In the genomic region with DNA sequence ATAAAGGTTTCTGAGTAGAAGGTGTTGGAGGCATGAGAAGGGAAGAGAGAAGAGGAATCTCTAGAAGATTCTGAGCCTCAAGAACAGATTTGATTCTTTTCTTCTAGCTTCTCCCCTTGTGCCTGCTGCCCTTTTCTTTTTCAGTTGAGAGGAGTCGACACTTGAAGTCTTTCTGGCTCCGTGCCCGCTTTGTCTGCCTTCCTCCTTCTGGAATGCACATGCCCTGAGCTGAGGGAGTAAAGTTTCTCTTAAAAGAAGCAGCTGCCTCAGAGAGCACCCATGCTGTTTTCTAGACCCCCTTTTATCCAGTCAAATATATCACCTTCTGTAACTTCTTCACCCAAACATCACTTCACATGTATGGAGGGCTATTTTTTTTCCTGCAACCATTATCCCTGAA, we compare ENCODE assay signal across 13 cellular contexts. TPM values are rescaled to one million over a fixed set of nuclear protein-coding genes. Genes with fewer than 3 reads are reported as not detected.
DNase-seq lines count a peak whose midpoint lies in the region; ATAC-seq, FAIRE-seq and TF ChIP-seq lines count a peak whose summit lies in the region.
"Had no signal": no experiment of that assay in that cellular context is flagged by ENCODE, and none has a peak within 500 bp of the region (broad histone marks: within the 10 kb centered on the region; RNA-seq: fewer than 3 reads in every experiment).

No MANE protein-coding gene starts in this region.

- ATAC-seq in naive thymus-derived CD8-positive, alpha-beta T cell = no peak
- ATAC-seq: gastrocnemius medialis had no signal

- no peaks in the 10 kb centered on the region for H3K4me1 Mint-ChIP-seq in naive thymus-derived CD8-positive, alpha-beta T cell

- H3K9me3 Mint-ChIP-seq in naive thymus-derived CD8-positive, alpha-beta T cell = no peaks in the 10 kb centered on the region

- H3K4me3 Mint-ChIP-seq in naive thymus-derived CD8-positive, alpha-beta T cell = no peak overlapping the region

- DNase-seq in EL = peak; percentile 71
- peak; percentile 68 for DNase-seq in NCI-H69 (lab: John Stamatoyannopoulos, UW)
- peak; percentile 47 for DNase-seq in fibroblast of gingiva (ENCODE audit: low read depth)
- DNase-seq in pons (ENCODE audit: low spot score) = peak; percentile 78
- DNase-seq in stimulated activated CD4-positive, alpha-beta T cell treated with anti-CD3 and anti-CD28 coated beads, Interleukin-2, amount 100 ng/mL, for 24 hours = no peak
- no peak for DNase-seq in NCI-H128 (lab: John Stamatoyannopoulos, UW; ENCODE audit: unreplicated experiment)
- DNase-seq in GM12892 (ENCODE audit: insufficient read length) = no peak
- DNase-seq in naive thymus-derived CD8-positive, alpha-beta T cell = no peak
- DNase-seq: activated CD8-positive, alpha-beta memory T cell treated with anti-CD3 and anti-CD28 coated beads, Interleukin-2, amount 50 U/mL, for 48 hours; DND-41 had no signal

- FAIRE-seq in GM12892 (lab: Jason Lieb, UNC) = no peak
- FAIRE-seq: H54 had no signal

- POLR2A ChIA-PET in naive thymus-derived CD8-positive, alpha-beta T cell (lab: Charles Lee) = no interaction called here

- peak overlapping the region in 1 of 10 donors; percentile 17 for H3K27ac Mint-ChIP-seq in naive thymus-derived CD8-positive, alpha-beta T cell

- no peak for TF ChIP-seq POLR2A in GM12892 (IDR thresholded peaks at IDR 0.05; ENCODE audit: low read depth, low read length)

- peaks cover 7 to 30% (median 19%) of the 10 kb centered on the region in 5 donors for H3K27me3 Mint-ChIP-seq in naive thymus-derived CD8-positive, alpha-beta T cell

- no peaks in the 10 kb centered on the region for H3K36me3 Mint-ChIP-seq in naive thymus-derived CD8-positive, alpha-beta T cell

RNA-seq across cellular contexts. Expression of a gene that starts 13.7 kb away (rescaled TPM):
- not detected for polyA plus RNA-seq in GM12892 (2012; ENCODE audit: missing spikeins)
- not detected for total RNA-seq in naive thymus-derived CD8-positive, alpha-beta T cell
- not detected for polyA plus RNA-seq in naive thymus-derived CD8-positive, alpha-beta T cell
- total RNA-seq: gastrocnemius medialis, NCI-H460 had no signal

RNA-seq across cellular contexts. Expression of a gene that starts 17.8 kb away (rescaled TPM):
- polyA plus RNA-seq in GM12892 (2012; ENCODE audit: missing spikeins) = 1.4 TPM
- total RNA-seq in naive thymus-derived CD8-positive, alpha-beta T cell = 1 to 10 TPM; 5.5 to 5.6 TPM
- polyA plus RNA-seq in naive thymus-derived CD8-positive, alpha-beta T cell = 1 to 10 TPM; 1.2 to 1.6 (median 1.2) TPM

RNA-seq across cellular contexts. Expression of a gene that starts 32.1 kb away (rescaled TPM):
- polyA plus RNA-seq in GM12892 (2012; ENCODE audit: missing spikeins) = 28.6 TPM
- total RNA-seq in naive thymus-derived CD8-positive, alpha-beta T cell = 10 to 100 TPM; 61.3 to 64.1 TPM
- polyA plus RNA-seq in naive thymus-derived CD8-positive, alpha-beta T cell = 10 to 100 TPM; 26.6 to 44.9 (median 30.9) TPM

RNA-seq across cellular contexts. Expression of a gene that starts 32.3 kb away (rescaled TPM):
- 27.2 TPM for polyA plus RNA-seq in GM12892 (2012; ENCODE audit: missing spikeins)
- 10 to 100 TPM; 38.8 to 43.5 TPM for total RNA-seq in naive thymus-derived CD8-positive, alpha-beta T cell
- 10 to 100 TPM; 10.3 to 15.8 (median 11.2) TPM for polyA plus RNA-seq in naive thymus-derived CD8-positive, alpha-beta T cell

RNA-seq across cellular contexts. Expression of a gene that starts 41.2 kb away (rescaled TPM):
- 0.40 TPM for polyA plus RNA-seq in GM12892 (2012; ENCODE audit: missing spikeins)
- 1 to 10 TPM; 1.5 to 1.6 TPM for total RNA-seq in naive thymus-derived CD8-positive, alpha-beta T cell
- polyA plus RNA-seq in naive thymus-derived CD8-positive, alpha-beta T cell = under 1 TPM in 1 of 3 donors, not detected in 2; 0.98 TPM

Comparison
In these comparisons a context has a peak if more than half of its experiments do, and no peak if none do; other contexts are left out.
1. DNase-seq: peak in EL (single experiment), NCI-H69 (single experiment), fibroblast of gingiva (single experiment) and pons (single experiment); none in stimulated activated CD4-positive, alpha-beta T cell treated with anti-CD3 and anti-CD28 coated beads, Interleukin-2, amount 100 ng/mL, for 24 hours (0 of 2), NCI-H128 (single experiment), GM12892 (single experiment) and naive thymus-derived CD8-positive, alpha-beta T cell (0 of 10).